11 cellular contexts compared by ENCODE assay signal in the genomic region with DNA sequence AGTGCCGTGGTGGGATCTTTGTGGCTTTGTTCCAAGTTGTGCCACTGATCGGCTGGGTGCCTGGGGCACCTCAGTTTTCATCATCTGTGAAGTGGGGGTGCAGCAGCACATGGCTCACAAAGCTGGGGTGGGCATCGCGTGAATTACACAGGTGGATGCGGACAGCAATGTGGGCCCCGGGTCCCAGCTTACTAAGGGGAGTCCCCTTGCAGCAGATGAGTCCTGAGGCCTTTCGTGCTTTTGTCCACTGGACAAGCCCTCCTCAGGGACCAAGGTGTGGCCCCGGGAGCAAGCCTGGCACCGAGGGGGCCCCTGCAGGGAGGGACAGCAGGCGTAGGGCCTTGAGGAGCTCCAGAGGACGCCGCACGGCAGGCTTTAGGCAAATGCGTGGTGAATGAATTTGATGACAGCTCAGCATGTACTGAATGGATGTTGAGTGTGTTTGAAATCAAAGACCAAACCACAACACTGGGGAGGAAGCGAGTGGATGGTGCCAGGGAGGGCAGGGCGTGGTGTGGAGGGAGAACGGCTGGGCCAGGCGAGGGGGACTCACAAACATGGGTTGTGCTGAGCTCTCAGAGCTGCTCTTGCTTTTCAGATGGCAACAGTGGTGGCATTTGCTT. TPM values are rescaled to one million over a fixed set of nuclear protein-coding genes. Genes with fewer than 3 reads are reported as not detected.
A peak's percentile ranks its signal among the peaks of the same experiment; 100 is the strongest.
DNase-seq lines count a peak whose midpoint lies in the region; ATAC-seq, FAIRE-seq and TF ChIP-seq lines count a peak whose summit lies in the region.
"Had no signal": no experiment of that assay in that cellular context is flagged by ENCODE, and none has a peak within 500 bp of the region (broad histone marks: within the 10 kb centered on the region; RNA-seq: fewer than 3 reads in every experiment).

No MANE protein-coding gene starts in this region.

- DNase-seq in CD4-positive, alpha-beta memory T cell, result peak; percentile 62 to 82 (median 72)
- DNase-seq in T-helper 22 cell (ENCODE audit: low read depth), result peak; percentile 48
- DNase-seq in activated T-helper 1 cell treated with anti-CD3 and anti-CD28 coated beads, Interleukin-12 subunit alpha, Interleukin-12 subunit beta, Interleukin-2, Interleukin-4 antibody, amounts not matched to agents 30 ng/mL and 10 ng/mL and 1 ng/mL, durations not matched to agents 14 hours and 24 hours and 36 hours (ENCODE audit: low spot score), result peak; percentile 42
- no peak for DNase-seq in nephron progenitor cell
- DNase-seq in urothelium cell line (ENCODE audit: low spot score), result no peak
- no peak for DNase-seq in WTC11 (ENCODE audit: low spot score)
- DNase-seq in amygdala (lab: John Stamatoyannopoulos, UW), result no peak
- DNase-seq in BE2C, result no peak
- DNase-seq: activated B cell treated with CpG ODN at 0.5 μM for 24 hours, KBM-7 had no signal

- no peak for ATAC-seq in WTC11

- peaks cover 33 to 54% (median 48%) of the 10 kb centered on the region in 4 donors for H3K4me1 Mint-ChIP-seq in CD4-positive, alpha-beta memory T cell
- peaks cover 59% of the 10 kb centered on the region for H3K4me1 Mint-ChIP-seq in activated T-helper 1 cell treated with anti-CD3 and anti-CD28 coated beads, Interleukin-12 subunit alpha, Interleukin-12 subunit beta, Interleukin-2, Interleukin-4 antibody, amounts not matched to agents 30 ng/mL and 10 ng/mL and 1 ng/mL, durations not matched to agents 14 hours and 24 hours and 36 hours (ENCODE audit: low read depth)
- H3K4me1 Mint-ChIP-seq in nephron progenitor cell, result peaks cover 40% of the 10 kb centered on the region
- no peaks in the 10 kb centered on the region for H3K4me1 Mint-ChIP-seq in WTC11

- peaks cover 0 to 2% of the 10 kb centered on the region in 2 donors for H3K27me3 Mint-ChIP-seq in CD4-positive, alpha-beta memory T cell
- H3K27me3 Mint-ChIP-seq in activated T-helper 1 cell treated with anti-CD3 and anti-CD28 coated beads, Interleukin-12 subunit alpha, Interleukin-12 subunit beta, Interleukin-2, Interleukin-4 antibody, amounts not matched to agents 30 ng/mL and 10 ng/mL and 1 ng/mL, durations not matched to agents 14 hours and 24 hours and 36 hours (ENCODE audit: insufficient read depth), result peaks cover 4% of the 10 kb centered on the region
- H3K27me3 Mint-ChIP-seq in nephron progenitor cell (ENCODE audit: low read depth, poor library complexity) (peaks cover 35% of the 10 kb centered on the region), WTC11 (ENCODE audit: low read depth) (no peaks in the 10 kb centered on the region)
- H3K27me3 Mint-ChIP-seq: activated B cell treated with CpG ODN at 0.5 μM for 24 hours had no signal

- H3K36me3 ChIP-seq in CD4-positive, alpha-beta memory T cell (ENCODE audit: insufficient read depth, low read length), result no peaks in the 10 kb centered on the region
- H3K36me3 ChIP-seq in BE2C, result no peaks in the 10 kb centered on the region

- H3K9me3 ChIP-seq in CD4-positive, alpha-beta memory T cell (ENCODE audit: control insufficient read depth in 1 of 2, low read length in 2 of 2), result no peaks in the 10 kb centered on the region
- no peaks in the 10 kb centered on the region; the same call in 1 of the 2 replicates for H3K9me3 ChIP-seq in BE2C

- peak overlapping the region; percentile 37 to 95 (median 88) for H3K27ac Mint-ChIP-seq in CD4-positive, alpha-beta memory T cell
- H3K27ac Mint-ChIP-seq in activated T-helper 1 cell treated with anti-CD3 and anti-CD28 coated beads, Interleukin-12 subunit alpha, Interleukin-12 subunit beta, Interleukin-2, Interleukin-4 antibody, amounts not matched to agents 30 ng/mL and 10 ng/mL and 1 ng/mL, durations not matched to agents 14 hours and 24 hours and 36 hours, result peak overlapping the region; percentile 98
- H3K27ac Mint-ChIP-seq in nephron progenitor cell (peak overlapping the region; percentile 52), WTC11 (no peak overlapping the region)
- H3K27ac Mint-ChIP-seq: activated B cell treated with CpG ODN at 0.5 μM for 24 hours had no signal

- TF ChIP-seq CTCF in nephron progenitor cell (IDR thresholded peaks at IDR 0.05), result no peak
- TF ChIP-seq CTCF in WTC11 (IDR thresholded peaks at IDR 0.05), result no peak
- no peak for TF ChIP-seq CTCF in BE2C (IDR thresholded peaks at IDR 0.05; ENCODE audit: low read depth, low read length)

- H3K9me3 Mint-ChIP-seq in CD4-positive, alpha-beta memory T cell, result no peaks in the 10 kb centered on the region
- no peaks in the 10 kb centered on the region for H3K9me3 Mint-ChIP-seq in activated T-helper 1 cell treated with anti-CD3 and anti-CD28 coated beads, Interleukin-12 subunit alpha, Interleukin-12 subunit beta, Interleukin-2, Interleukin-4 antibody, amounts not matched to agents 30 ng/mL and 10 ng/mL and 1 ng/mL, durations not matched to agents 14 hours and 24 hours and 36 hours
- peaks cover 15% of the 10 kb centered on the region for H3K9me3 Mint-ChIP-seq in nephron progenitor cell
- H3K9me3 Mint-ChIP-seq in WTC11, result peaks cover 14% of the 10 kb centered on the region
- H3K9me3 Mint-ChIP-seq: activated B cell treated with CpG ODN at 0.5 μM for 24 hours had no signal

- H3K27me3 ChIP-seq in CD4-positive, alpha-beta memory T cell (ENCODE audit: insufficient read depth, low read length), result no peaks in the 10 kb centered on the region
- H3K27me3 ChIP-seq in BE2C, result no peaks in the 10 kb centered on the region

- H3K36me3 Mint-ChIP-seq in CD4-positive, alpha-beta memory T cell, result peaks cover 0 to 2% of the 10 kb centered on the region in 2 donors
- H3K36me3 Mint-ChIP-seq in activated T-helper 1 cell treated with anti-CD3 and anti-CD28 coated beads, Interleukin-12 subunit alpha, Interleukin-12 subunit beta, Interleukin-2, Interleukin-4 antibody, amounts not matched to agents 30 ng/mL and 10 ng/mL and 1 ng/mL, durations not matched to agents 14 hours and 24 hours and 36 hours (ENCODE audit: low read depth), result peaks cover 6% of the 10 kb centered on the region
- H3K36me3 Mint-ChIP-seq in nephron progenitor cell (ENCODE audit: low read depth), result no peaks in the 10 kb centered on the region
- peaks cover 14% of the 10 kb centered on the region for H3K36me3 Mint-ChIP-seq in WTC11

- intact Hi-C loops in CD4-positive, alpha-beta memory T cell (cut with micrococcal nuclease), result loop anchor here (1.0 to 5.0 kb wide), 4 partner anchors 30 to 257 kb away; partner anchors contain the start of gene IRF4
- intact Hi-C loops in activated T-helper 1 cell treated with anti-CD3 and anti-CD28 coated beads, Interleukin-12 subunit alpha, Interleukin-12 subunit beta, Interleukin-2, Interleukin-4 antibody, amounts not matched to agents 30 ng/mL and 10 ng/mL and 1 ng/mL, durations not matched to agents 14 hours and 24 hours and 36 hours (cut with micrococcal nuclease), result no loop called here

- POLR2A ChIA-PET in CD4-positive, alpha-beta memory T cell (lab: Charles Lee; ENCODE audit: partially characterized antibody), result interaction anchor here (0.7 to 3.5 kb wide), 10 partner anchors 11 to 155 kb away, joined by 3 to 47 read pairs (median 9); partner anchors contain the start of gene IRF4
- POLR2A ChIA-PET in WTC11 (lab: Charles Lee), result no interaction called here

- H3K4me3 ChIP-seq in CD4-positive, alpha-beta memory T cell (ENCODE audit: low read length in 2 of 2), result no peak overlapping the region
- H3K4me3 ChIP-seq in BE2C (ENCODE audit: low read depth, low read length), result no peak overlapping the region

- H3K4me3 Mint-ChIP-seq in CD4-positive, alpha-beta memory T cell, result peak overlapping the region in 7 of 8 donors; percentile 41 to 90 (median 79)
- H3K4me3 Mint-ChIP-seq in activated T-helper 1 cell treated with anti-CD3 and anti-CD28 coated beads, Interleukin-12 subunit alpha, Interleukin-12 subunit beta, Interleukin-2, Interleukin-4 antibody, amounts not matched to agents 30 ng/mL and 10 ng/mL and 1 ng/mL, durations not matched to agents 14 hours and 24 hours and 36 hours, result peak overlapping the region; percentile 71
- H3K4me3 Mint-ChIP-seq in nephron progenitor cell (no peak overlapping the region), WTC11 (no peak overlapping the region)
- H3K4me3 Mint-ChIP-seq: activated B cell treated with CpG ODN at 0.5 μM for 24 hours had no signal

- H3K27ac ChIP-seq in CD4-positive, alpha-beta memory T cell (ENCODE audit: low read depth, low read length), result peak overlapping the region; percentile 54
- H3K27ac ChIP-seq: RWPE1 had no signal

- no peak for FAIRE-seq in urothelium cell line (lab: Jason Lieb, UNC)

- CTCF ChIA-PET in CD4-positive, alpha-beta memory T cell (lab: Charles Lee; ENCODE audit: partially characterized antibody), result interaction anchor here (1.1 to 2.8 kb wide), 10 partner anchors 10 to 256 kb away, joined by 3 to 16 read pairs (median 4); partner anchors contain the start of gene IRF4
- CTCF ChIA-PET in WTC11 (lab: Charles Lee), result interaction anchor here (0.5 to 1.2 kb wide), 3 partner anchors 28 to 263 kb away, joined by 3 to 4 read pairs (median 4); no protein-coding TSS in a partner anchor

- H3K4me1 ChIP-seq in CD4-positive, alpha-beta memory T cell (ENCODE audit: insufficient read depth, low read length), result peaks cover 53% of the 10 kb centered on the region
- H3K4me1 ChIP-seq in BE2C, result no peaks in the 10 kb centered on the region

TF ChIP-seq in WTC11, 78 proteins besides CTCF, POLR2A, EP300 and RAD21 (continues in another document):
- no peak for TF ChIP-seq ZNF671 (CRISPR knock-in tag; IDR thresholded peaks at IDR 0.05)
- TF ChIP-seq, protein P1, sequence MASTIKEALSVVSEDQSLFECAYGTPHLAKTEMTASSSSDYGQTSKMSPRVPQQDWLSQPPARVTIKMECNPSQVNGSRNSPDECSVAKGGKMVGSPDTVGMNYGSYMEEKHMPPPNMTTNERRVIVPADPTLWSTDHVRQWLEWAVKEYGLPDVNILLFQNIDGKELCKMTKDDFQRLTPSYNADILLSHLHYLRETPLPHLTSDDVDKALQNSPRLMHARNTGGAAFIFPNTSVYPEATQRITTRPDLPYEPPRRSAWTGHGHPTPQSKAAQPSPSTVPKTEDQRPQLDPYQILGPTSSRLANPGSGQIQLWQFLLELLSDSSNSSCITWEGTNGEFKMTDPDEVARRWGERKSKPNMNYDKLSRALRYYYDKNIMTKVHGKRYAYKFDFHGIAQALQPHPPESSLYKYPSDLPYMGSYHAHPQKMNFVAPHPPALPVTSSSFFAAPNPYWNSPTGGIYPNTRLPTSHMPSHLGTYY (CRISPR knock-in tag; IDR thresholded peaks at IDR 0.05), result no peak
- TF ChIP-seq, protein P2, sequence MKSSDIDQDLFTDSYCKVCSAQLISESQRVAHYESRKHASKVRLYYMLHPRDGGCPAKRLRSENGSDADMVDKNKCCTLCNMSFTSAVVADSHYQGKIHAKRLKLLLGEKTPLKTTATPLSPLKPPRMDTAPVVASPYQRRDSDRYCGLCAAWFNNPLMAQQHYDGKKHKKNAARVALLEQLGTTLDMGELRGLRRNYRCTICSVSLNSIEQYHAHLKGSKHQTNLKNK (CRISPR knock-in tag; IDR thresholded peaks at IDR 0.05), result no peak

RNA-seq across cellular contexts. Expression of gene IRF4, which starts 53.2 kb away (rescaled TPM):
- 1 to 10 TPM; 8.5 to 8.6 TPM for total RNA-seq in CD4-positive, alpha-beta memory T cell
- 1 to 10 TPM; 2.7 to 5.7 TPM for polyA plus RNA-seq in CD4-positive, alpha-beta memory T cell
- 911 and 929 TPM in 2 replicates for total RNA-seq in activated T-helper 1 cell treated with anti-CD3 and anti-CD28 coated beads, Interleukin-12 subunit alpha, Interleukin-12 subunit beta, Interleukin-2, Interleukin-4 antibody, amounts not matched to agents 30 ng/mL and 10 ng/mL and 1 ng/mL, durations not matched to agents 14 hours and 24 hours and 36 hours
- total RNA-seq in WTC11 (2021), result 1.6 to 2.2 TPM (median 2.2 TPM) in 3 replicates
- polyA plus RNA-seq in BE2C (2012; ENCODE audit: insufficient read depth, insufficient read length, low read depth), result not detected

Comparison
In these comparisons a context has a peak if more than half of its experiments do, and no peak if none do; other contexts are left out.
1. DNase-seq: peak in CD4-positive, alpha-beta memory T cell (5 of 5), T-helper 22 cell (single experiment) and activated T-helper 1 cell treated with anti-CD3 and anti-CD28 coated beads, Interleukin-12 subunit alpha, Interleukin-12 subunit beta, Interleukin-2, Interleukin-4 antibody, amounts not matched to agents 30 ng/mL and 10 ng/mL and 1 ng/mL, durations not matched to agents 14 hours and 24 hours and 36 hours (single experiment); none in nephron progenitor cell (single experiment), urothelium cell line (single experiment), WTC11 (single experiment), amygdala (0 of 56) and BE2C (single experiment).
2. H3K4me3 Mint-ChIP-seq: peak in CD4-positive, alpha-beta memory T cell (7 of 8) and activated T-helper 1 cell treated with anti-CD3 and anti-CD28 coated beads, Interleukin-12 subunit alpha, Interleukin-12 subunit beta, Interleukin-2, Interleukin-4 antibody, amounts not matched to agents 30 ng/mL and 10 ng/mL and 1 ng/mL, durations not matched to agents 14 hours and 24 hours and 36 hours (single experiment); none in nephron progenitor cell (single experiment) and WTC11 (single experiment).
3. RNA of gene IRF4, which starts 53.2 kb away (total RNA-seq): 911 to 929 TPM in activated T-helper 1 cell treated with anti-CD3 and anti-CD28 coated beads, Interleukin-12 subunit alpha, Interleukin-12 subunit beta, Interleukin-2, Interleukin-4 antibody, amounts not matched to agents 30 ng/mL and 10 ng/mL and 1 ng/mL, durations not matched to agents 14 hours and 24 hours and 36 hours; 8.5 to 8.6 TPM in CD4-positive, alpha-beta memory T cell and 1.6 to 2.2 TPM in WTC11; every median in the first group is over 10 times any median in the second.